In the genomic region with DNA sequence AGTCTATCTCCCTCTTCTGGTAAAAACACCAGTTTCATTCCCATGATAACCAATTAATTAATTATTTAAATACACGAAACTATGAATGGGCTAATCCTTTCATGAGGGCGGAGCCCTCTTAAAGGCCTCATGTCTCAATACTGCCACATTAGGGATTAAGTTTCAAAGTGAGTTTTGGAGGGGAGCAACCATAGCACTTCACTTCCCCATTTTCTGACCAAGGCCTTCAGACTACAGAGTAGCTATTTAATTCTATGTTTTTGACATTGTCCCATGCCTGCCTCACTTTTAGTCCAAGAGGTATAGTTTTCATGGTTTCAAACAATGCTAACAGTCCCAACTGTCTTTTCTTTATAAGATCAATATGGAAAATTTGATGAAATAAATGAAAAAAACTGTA, we compare ENCODE assay signal across 26 cellular contexts.
"Had no signal": no experiment of that assay in that cellular context is flagged by ENCODE, and none has a peak within 500 bp of the region (broad histone marks: within the 10 kb centered on the region; RNA-seq: fewer than 3 reads in every experiment).

No MANE protein-coding gene starts in this region.

- H3K4me3 ChIP-seq: ascending aorta, body of pancreas, K562, SJCRH30 had no signal

- ATAC-seq: activated CD8-positive, alpha-beta T cell treated with anti-CD3 and anti-CD28 coated beads, Interleukin-2, amount 10 ng/mL, durations not matched to agents 7 days and 5 days; body of pancreas; K562; Right ventricle myocardium inferior; T-helper 17 cell; WTC11 had no signal

- FAIRE-seq: K562 had no signal

- DNase-seq: activated CD4-positive, alpha-beta T cell treated with anti-CD3 and anti-CD28 coated beads for 48 hours; activated CD4-positive, alpha-beta T cell treated with anti-CD3 and anti-CD28 coated beads, Interleukin-2, amount 50 U/mL, for 4 hours; activated CD4-positive, CD25-positive, alpha-beta regulatory T cell treated with anti-CD3 and anti-CD28 coated beads, Interleukin-2, amount 50 U/mL, for 72 hours; activated CD8-positive, alpha-beta memory T cell treated with anti-CD3 and anti-CD28 coated beads, Interleukin-2, amount 50 U/mL, for 48 hours; activated CD8-positive, alpha-beta T cell treated with anti-CD3 and anti-CD28 coated beads, Interleukin-2, amount 10 ng/mL, durations not matched to agents 7 days and 5 days; activated T-cell treated with anti-CD3 and anti-CD28 coated beads, Interleukin-2, amount 50 U/mL, for 1 hour; amniotic stem cell; body of pancreas; NCI-H1048; NCI-H146; NCI-H187 treated with DMSO at 0.1 percent for 48 hours; NCI-H2081 treated with DMSO at 0.1 percent for 48 hours; NCI-H2171; NCI-H2227 treated with DMSO at 0.1 percent for 48 hours; NCI-H446 treated with DMSO at 0.1 percent for 48 hours; NCI-H524 treated with DMSO at 0.1 percent for 48 hours; NCI-H748 treated with DMSO at 0.1 percent for 48 hours; RPMI8226; SJCRH30; SK-N-SH; T-helper 17 cell; T1000 had no signal
